ENCODE assay signal across 19 cellular contexts in the genomic region with DNA sequence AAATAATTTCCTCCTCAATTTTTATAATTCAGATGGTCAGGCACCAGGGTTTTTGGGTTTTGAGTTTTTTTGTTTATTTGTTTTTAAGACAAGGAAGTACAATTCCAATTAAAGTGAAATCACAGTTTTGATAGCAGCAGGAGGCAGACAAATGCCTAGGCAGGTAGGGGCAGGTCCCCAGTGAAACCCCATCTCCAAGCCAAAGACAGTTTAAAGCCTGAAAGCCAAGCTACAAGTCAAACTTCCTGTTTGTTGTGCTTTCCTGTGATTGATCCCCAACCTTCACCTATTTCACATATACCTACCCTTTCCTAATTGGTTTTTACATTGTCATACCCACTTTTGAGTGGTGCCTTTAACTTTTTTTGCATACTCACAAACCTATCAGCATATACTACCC.
DNase-seq lines count a peak whose midpoint lies in the region; ATAC-seq, FAIRE-seq and TF ChIP-seq lines count a peak whose summit lies in the region.
"Had no signal": no experiment of that assay in that cellular context is flagged by ENCODE, and none has a peak within 500 bp of the region (broad histone marks: within the 10 kb centered on the region; RNA-seq: fewer than 3 reads in every experiment).

No MANE protein-coding gene starts in this region.

- no peak for FAIRE-seq in bronchial epithelial cell (lab: Jason Lieb, UNC)
- FAIRE-seq in pancreas (lab: Jason Lieb, UNC), result no peak
- FAIRE-seq: A204.1, GM12878 had no signal

- H3K4me3 ChIP-seq in bronchial epithelial cell (ENCODE audit: low read depth, low read length) (no peak overlapping the region), suprapubic skin (no peak overlapping the region), pancreas (no peak overlapping the region)
- H3K4me3 ChIP-seq: GM12878, HAP-1 had no signal

- H3K27ac ChIP-seq in epithelial cell of prostate (peak overlapping the region; percentile 74), foreskin keratinocyte (peak overlapping the region; percentile 19), suprapubic skin (peak overlapping the region; percentile 5), pancreas (no peak overlapping the region)

- H3K9me3 ChIP-seq in suprapubic skin (no peaks in the 10 kb centered on the region), pancreas (no peaks in the 10 kb centered on the region)
- H3K9me3 ChIP-seq: BE2C had no signal

- no peaks in the 10 kb centered on the region for H3K4me1 ChIP-seq in foreskin keratinocyte
- peaks cover 35% of the 10 kb centered on the region for H3K4me1 ChIP-seq in suprapubic skin
- no peaks in the 10 kb centered on the region for H3K4me1 ChIP-seq in pancreas
- H3K4me1 ChIP-seq: BE2C, HAP-1 had no signal

- DNase-seq in bronchial epithelial cell (ENCODE audit: low read depth) (peak; percentile 75), epithelial cell of prostate (ENCODE audit: low read depth, low spot score) (no peak), foreskin keratinocyte (no peak), suprapubic skin (ENCODE audit: low spot score in 2 of 2) (no peak), pancreas (no peak), mesenteric fat pad (ENCODE audit: low spot score) (no peak)
- DNase-seq in activated CD4-positive, alpha-beta T cell treated with anti-CD3 and anti-CD28 coated beads for 36 hours, result no peak
- DNase-seq: ACHN; BE2C; C1 segment of cervical spinal cord; CD4-positive, CD25-positive, alpha-beta regulatory T cell; CD8-positive, alpha-beta memory T cell; COR-L47; DMS 273 treated with DMSO at 0.1 percent for 48 hours; DND-41; EL had no signal

- H3K27me3 ChIP-seq in bronchial epithelial cell (ENCODE audit: control insufficient read depth, insufficient read depth, low read length), result no peaks in the 10 kb centered on the region
- no peaks in the 10 kb centered on the region for H3K27me3 ChIP-seq in foreskin keratinocyte
- no peaks in the 10 kb centered on the region for H3K27me3 ChIP-seq in suprapubic skin
- no peaks in the 10 kb centered on the region for H3K27me3 ChIP-seq in pancreas

- no peaks in the 10 kb centered on the region for H3K9me3 Mint-ChIP-seq in activated CD4-positive, alpha-beta T cell treated with anti-CD3 and anti-CD28 coated beads for 36 hours (ENCODE audit: low read depth)
- H3K9me3 Mint-ChIP-seq: CD4-positive, CD25-positive, alpha-beta regulatory T cell; CD8-positive, alpha-beta memory T cell had no signal

- no peak for TF ChIP-seq POLR2A in suprapubic skin (IDR thresholded peaks at IDR 0.05)

- no peaks in the 10 kb centered on the region for H3K36me3 Mint-ChIP-seq in activated CD4-positive, alpha-beta T cell treated with anti-CD3 and anti-CD28 coated beads for 36 hours (ENCODE audit: low read depth)
- H3K36me3 Mint-ChIP-seq: CD4-positive, CD25-positive, alpha-beta regulatory T cell; CD8-positive, alpha-beta memory T cell had no signal

- POLR2A ChIA-PET in activated CD4-positive, alpha-beta T cell treated with anti-CD3 and anti-CD28 coated beads for 36 hours (lab: Charles Lee), result no interaction called here

- H3K27me3 Mint-ChIP-seq in activated CD4-positive, alpha-beta T cell treated with anti-CD3 and anti-CD28 coated beads for 36 hours, result peaks cover 11% of the 10 kb centered on the region
- H3K27me3 Mint-ChIP-seq: CD4-positive, CD25-positive, alpha-beta regulatory T cell had no signal

- TF ChIP-seq EP300 in suprapubic skin (IDR thresholded peaks at IDR 0.05), result no peak

- intact Hi-C loops in pancreas (cut with DNase I), result no loop called here
- intact Hi-C loops in activated CD4-positive, alpha-beta T cell treated with anti-CD3 and anti-CD28 coated beads for 36 hours (cut with DNase I, micrococcal nuclease), result no loop called here

- H3K4me3 Mint-ChIP-seq in activated CD4-positive, alpha-beta T cell treated with anti-CD3 and anti-CD28 coated beads for 36 hours, result no peak overlapping the region
- H3K4me3 Mint-ChIP-seq: CD4-positive, CD25-positive, alpha-beta regulatory T cell; CD8-positive, alpha-beta memory T cell had no signal

- H3K36me3 ChIP-seq in bronchial epithelial cell (ENCODE audit: control insufficient read depth, insufficient read depth, low read length) (no peaks in the 10 kb centered on the region), suprapubic skin (no peaks in the 10 kb centered on the region), pancreas (no peaks in the 10 kb centered on the region)
- H3K36me3 ChIP-seq: BE2C, HAP-1 had no signal

- TF ChIP-seq CTCF in bronchial epithelial cell (IDR thresholded peaks at IDR 0.05; ENCODE audit: insufficient read depth, low read length, severe bottlenecking) (no peak), foreskin keratinocyte (conservative IDR thresholded peaks at IDR 0.05) (no peak), suprapubic skin (IDR thresholded peaks at IDR 0.05) (no peak), pancreas (IDR thresholded peaks at IDR 0.05) (no peak)

- no peaks in the 10 kb centered on the region for H3K4me1 Mint-ChIP-seq in activated CD4-positive, alpha-beta T cell treated with anti-CD3 and anti-CD28 coated beads for 36 hours
- H3K4me1 Mint-ChIP-seq: CD4-positive, CD25-positive, alpha-beta regulatory T cell; CD8-positive, alpha-beta memory T cell had no signal

- H3K27ac Mint-ChIP-seq in activated CD4-positive, alpha-beta T cell treated with anti-CD3 and anti-CD28 coated beads for 36 hours, result no peak overlapping the region
- H3K27ac Mint-ChIP-seq: CD4-positive, CD25-positive, alpha-beta regulatory T cell; CD8-positive, alpha-beta memory T cell had no signal

- ATAC-seq in foreskin keratinocyte (no peak), pancreas (no peak)
- ATAC-seq in activated CD4-positive, alpha-beta T cell treated with anti-CD3 and anti-CD28 coated beads for 36 hours, result no peak
- ATAC-seq: GM12878 had no signal

- CTCF ChIA-PET in activated CD4-positive, alpha-beta T cell treated with anti-CD3 and anti-CD28 coated beads for 36 hours (lab: Charles Lee), result no interaction called here

Comparison
In these comparisons a context has a peak if more than half of its experiments do, and no peak if none do; other contexts are left out.
1. H3K27ac ChIP-seq: peak in epithelial cell of prostate (single experiment), foreskin keratinocyte (single experiment) and suprapubic skin (single experiment); none in pancreas (0 of 4).